19 cellular contexts compared by ENCODE assay signal in genomic region chr15:43625086-43625485, GRCh38. TPM values are rescaled to one million over a fixed set of nuclear protein-coding genes. Genes with fewer than 3 reads are reported as not detected.
"Had no signal": no experiment of that assay in that cellular context is flagged by ENCODE, and none has a peak within 500 bp of the region (broad histone marks: within the 10 kb centered on the region; RNA-seq: fewer than 3 reads in every experiment).

No MANE protein-coding gene starts in this region.

- H3K27ac Mint-ChIP-seq: memory B cell; natural killer cell treated with Interleukin-12 subunit alpha and Interleukin-12 subunit beta and Interleukin-15 and Interleukin-18, amount 100 ng/mL, for 72 hours; progenitor cell of endocrine pancreas had no signal

- H3K4me3 ChIP-seq: colonic mucosa, esophagus squamous epithelium, gastrocnemius medialis, heart right ventricle, left ventricle myocardium inferior, lower lobe of right lung, pancreas had no signal

- H3K36me3 ChIP-seq: colonic mucosa, esophagus squamous epithelium, gastrocnemius medialis, heart right ventricle, left ventricle myocardium inferior, lower lobe of right lung, pancreas had no signal

- H3K36me3 Mint-ChIP-seq: memory B cell; natural killer cell treated with Interleukin-12 subunit alpha and Interleukin-12 subunit beta and Interleukin-15 and Interleukin-18, amount 100 ng/mL, for 72 hours had no signal

- H3K27me3 ChIP-seq: colonic mucosa, pancreas had no signal

- H3K4me1 Mint-ChIP-seq: memory B cell had no signal

- H3K9me3 Mint-ChIP-seq: memory B cell; natural killer cell treated with Interleukin-12 subunit alpha and Interleukin-12 subunit beta and Interleukin-15 and Interleukin-18, amount 100 ng/mL, for 72 hours had no signal

- H3K4me1 ChIP-seq: colonic mucosa, esophagus squamous epithelium, gastrocnemius medialis, heart right ventricle, left ventricle myocardium inferior, lower lobe of right lung, pancreas had no signal

- H3K4me3 Mint-ChIP-seq: memory B cell; natural killer cell treated with Interleukin-12 subunit alpha and Interleukin-12 subunit beta and Interleukin-15 and Interleukin-18, amount 100 ng/mL, for 72 hours had no signal

- DNase-seq: colonic mucosa; dermis blood vessel endothelial cell; esophagus squamous epithelium; gastrocnemius medialis; heart right ventricle; left ventricle myocardium inferior; lower lobe of right lung; midbrain; occipital lobe; pancreas; right cardiac atrium; small intestine; stimulated activated CD4-positive, alpha-beta T cell treated with anti-CD3 and anti-CD28 coated beads, Interleukin-12 subunit alpha, Interleukin-12 subunit beta, amount 100 ng/mL, for 4 hours; stimulated activated naive CD4-positive, alpha-beta T cell treated with Interleukin-2 at 50 U/mL for 16 hours; trophoblast cell had no signal

- H3K27ac ChIP-seq: colonic mucosa, esophagus squamous epithelium, gastrocnemius medialis, heart right ventricle, left ventricle myocardium inferior, lower lobe of right lung, pancreas had no signal

- H3K9me3 ChIP-seq: colonic mucosa, esophagus squamous epithelium, gastrocnemius medialis, heart right ventricle, left ventricle myocardium inferior, lower lobe of right lung, pancreas had no signal

RNA-seq across cellular contexts. Expression of gene STRC, which starts 6.5 kb away (rescaled TPM):
- total RNA-seq: dermis blood vessel endothelial cell, fibroblast of villous mesenchyme, left ventricle myocardium inferior, lower lobe of right lung had no signal

RNA-seq across cellular contexts. Expression of gene CKMT1B, which starts 31.3 kb away (rescaled TPM):
- total RNA-seq: dermis blood vessel endothelial cell; fibroblast of villous mesenchyme; left ventricle myocardium inferior; natural killer cell treated with Interleukin-12 subunit alpha and Interleukin-12 subunit beta and Interleukin-15 and Interleukin-18, amount 100 ng/mL, for 72 hours had no signal
